19 cellular contexts compared by ENCODE assay signal in genomic region chr2:127985735-127986134, GRCh38. TPM values are rescaled to one million over a fixed set of nuclear protein-coding genes. Genes with fewer than 3 reads are reported as not detected.
A peak's percentile ranks its signal among the peaks of the same experiment; 100 is the strongest.
DNase-seq lines count a peak whose midpoint lies in the region; TF ChIP-seq lines count a peak whose summit lies in the region.
"Had no signal": no experiment of that assay in that cellular context is flagged by ENCODE, and none has a peak within 500 bp of the region (broad histone marks: within the 10 kb centered on the region; RNA-seq: fewer than 3 reads in every experiment).

No MANE protein-coding gene starts in this region.

- intact Hi-C loops in CD14-positive monocyte (cut with micrococcal nuclease), result no loop called here

- TF ChIP-seq CTCF in CD14-positive monocyte (IDR thresholded peaks at IDR 0.05), result no peak

- H3K4me3 Mint-ChIP-seq in CD14-positive monocyte, result no peak overlapping the region
- H3K4me3 Mint-ChIP-seq: CD4-positive, alpha-beta T cell; GM23338 had no signal

- H3K9me3 Mint-ChIP-seq in CD14-positive monocyte, result no peaks in the 10 kb centered on the region
- H3K9me3 Mint-ChIP-seq: CD4-positive, alpha-beta T cell; GM23338 had no signal

- in situ Hi-C loops in G401 (cut with HindIII; ENCODE audit: low sequenced_read_pairs), result no loop called here

- H3K36me3 Mint-ChIP-seq in CD14-positive monocyte, result peaks cover 71 to 91% of the 10 kb centered on the region in 2 donors

- no peaks in the 10 kb centered on the region for H3K4me1 Mint-ChIP-seq in CD14-positive monocyte
- H3K4me1 Mint-ChIP-seq: GM23338 had no signal

- H3K27me3 Mint-ChIP-seq in CD14-positive monocyte (ENCODE audit: low read depth in 3 of 3), result no peaks in the 10 kb centered on the region
- H3K27me3 Mint-ChIP-seq: CD4-positive, alpha-beta T cell had no signal

- DNase-seq in Ammon's horn (ENCODE audit: low spot score) (peak; percentile 45), G401 (ENCODE audit: low spot score) (peak; percentile 32), globus pallidus (ENCODE audit: low spot score) (peak; percentile 60), medulla oblongata (ENCODE audit: extremely low spot score) (peak; percentile 41), cortex of kidney (lab: John Stamatoyannopoulos, UW) (no peak), CD14-positive monocyte (ENCODE audit: low spot score) (no peak), NCI-H2029 (lab: John Stamatoyannopoulos, UW) (no peak)
- DNase-seq: ACHN; AML-193; Calu3; CD4-positive, alpha-beta T cell; DMS53; MG63; NCI-H1092; NCI-H146; NCI-H510A treated with DMSO at 0.1 percent for 48 hours; NCI-H82; PC-3 had no signal

- peak overlapping the region in 1 of 7 donors; percentile 81 for H3K27ac Mint-ChIP-seq in CD14-positive monocyte
- H3K27ac Mint-ChIP-seq: CD4-positive, alpha-beta T cell had no signal

RNA-seq across cellular contexts. Expression of gene SAP130, which starts 42.1 kb away (rescaled TPM):
- total RNA-seq in G401 (2014; rRNA removed; shearing (Covaris generic)), result 3.9 and 14.3 TPM in 2 replicates
- 1 to 10 TPM; 2.8 to 6.4 TPM for polyA plus RNA-seq in CD14-positive monocyte

Comparison
In these comparisons a context has a peak if more than half of its experiments do, and no peak if none do; other contexts are left out.
1. DNase-seq: peak in Ammon's horn (single experiment), G401 (single experiment), globus pallidus (single experiment) and medulla oblongata (single experiment); none in cortex of kidney (single experiment), CD14-positive monocyte (single experiment) and NCI-H2029 (single experiment).